ENCODE assay signal across 29 cellular contexts in the genomic region with DNA sequence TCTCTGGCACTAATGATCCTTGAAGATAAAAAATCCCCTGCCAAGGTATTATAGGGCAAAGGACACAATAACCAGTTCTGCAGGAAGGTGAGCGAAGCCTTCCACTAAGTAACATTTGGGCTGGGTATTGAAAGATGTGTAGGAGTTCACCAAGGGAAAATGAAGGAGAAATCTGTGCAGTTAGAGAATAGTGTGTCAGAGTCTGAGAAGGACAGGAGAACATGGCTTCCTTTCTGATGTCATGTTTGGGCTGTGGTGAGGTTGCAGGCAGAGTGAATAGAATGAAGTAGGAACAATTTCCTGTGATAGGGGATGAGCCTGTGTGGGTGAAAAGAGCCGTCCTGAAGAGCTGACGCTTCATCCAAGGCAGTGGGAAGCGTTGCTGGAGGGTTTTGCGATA. TPM values are rescaled to one million over a fixed set of nuclear protein-coding genes. Genes with fewer than 3 reads are reported as not detected.
DNase-seq lines count a peak whose midpoint lies in the region; ATAC-seq and TF ChIP-seq lines count a peak whose summit lies in the region.
"Had no signal": no experiment of that assay in that cellular context is flagged by ENCODE, and none has a peak within 500 bp of the region (broad histone marks: within the 10 kb centered on the region; RNA-seq: fewer than 3 reads in every experiment).

No MANE protein-coding gene starts in this region.

- H3K27me3 ChIP-seq in Karpas-422 (ENCODE audit: low read length), result no peaks in the 10 kb centered on the region
- H3K27me3 ChIP-seq in H7 (ENCODE audit: control insufficient read depth, insufficient read depth, low read length), result no peaks in the 10 kb centered on the region
- H3K27me3 ChIP-seq: cardiac muscle cell, left lung, stomach, transverse colon had no signal

- H3K9ac ChIP-seq in Karpas-422 (ENCODE audit: low read length), result no peak overlapping the region
- H3K9ac ChIP-seq: parathyroid adenoma had no signal

- peak overlapping the region; percentile 18 for H3K4me2 ChIP-seq in Karpas-422 (ENCODE audit: low read depth, low read length, poor library complexity, severe bottlenecking)

- no peak overlapping the region for H3K4me3 Mint-ChIP-seq in activated CD8-positive, alpha-beta memory T cell treated with anti-CD3 and anti-CD28 coated beads, Interleukin-2, amount 10 ng/mL, durations not matched to agents 7 days and 5 days
- H3K4me3 Mint-ChIP-seq in dendritic cell treated with granulocyte-macrophage colony-stimulating factor and Interleukin-4, amounts not matched to agents 40 ng/mL and 50 ng/mL, for 4 days, result no peak overlapping the region
- no peak overlapping the region for H3K4me3 Mint-ChIP-seq in stimulated activated naive CD8-positive, alpha-beta T cell treated with anti-CD3 and anti-CD28 coated beads, Interleukin-15, Interleukin-2, amounts not matched to agents 100 ng/mL and 50 ng/mL, for 24 hours
- no peak overlapping the region for H3K4me3 Mint-ChIP-seq in progenitor cell of endocrine pancreas (ENCODE audit: low read depth)
- H3K4me3 Mint-ChIP-seq: activated naive CD4-positive, alpha-beta T cell treated with anti-CD3 and anti-CD28 coated beads, Interleukin-2, amount 50 U/mL, for 24 hours; nephron had no signal

- H2AFZ ChIP-seq in Karpas-422 (ENCODE audit: low read length), result peak overlapping the region; percentile 77; the same call in 1 of the 2 replicates
- H2AFZ ChIP-seq: parathyroid adenoma had no signal

- H3K79me2 ChIP-seq in Karpas-422 (ENCODE audit: low read length), result no peaks in the 10 kb centered on the region
- H3K79me2 ChIP-seq: parathyroid adenoma had no signal

- no peaks in the 10 kb centered on the region for H3K36me3 ChIP-seq in Karpas-422 (ENCODE audit: insufficient read depth, low read length)
- H3K36me3 ChIP-seq in H7 (replicated peaks; ENCODE audit: control insufficient read depth, insufficient read depth, low read length), result no peaks in the 10 kb centered on the region
- H3K36me3 ChIP-seq: cardiac muscle cell, HAP-1, left lung, SJSA1, stomach, transverse colon had no signal

- CTCF ChIA-PET in activated CD8-positive, alpha-beta memory T cell treated with anti-CD3 and anti-CD28 coated beads, Interleukin-2, amount 10 ng/mL, durations not matched to agents 7 days and 5 days (lab: Charles Lee), result no interaction called here

- H3K9me3 Mint-ChIP-seq in activated CD8-positive, alpha-beta memory T cell treated with anti-CD3 and anti-CD28 coated beads, Interleukin-2, amount 10 ng/mL, durations not matched to agents 7 days and 5 days (ENCODE audit: low read depth), result no peaks in the 10 kb centered on the region
- no peaks in the 10 kb centered on the region for H3K9me3 Mint-ChIP-seq in dendritic cell treated with granulocyte-macrophage colony-stimulating factor and Interleukin-4, amounts not matched to agents 40 ng/mL and 50 ng/mL, for 4 days
- no peaks in the 10 kb centered on the region for H3K9me3 Mint-ChIP-seq in stimulated activated naive CD8-positive, alpha-beta T cell treated with anti-CD3 and anti-CD28 coated beads, Interleukin-15, Interleukin-2, amounts not matched to agents 100 ng/mL and 50 ng/mL, for 24 hours
- no peaks in the 10 kb centered on the region for H3K9me3 Mint-ChIP-seq in progenitor cell of endocrine pancreas (ENCODE audit: low read depth)
- H3K9me3 Mint-ChIP-seq: activated naive CD4-positive, alpha-beta T cell treated with anti-CD3 and anti-CD28 coated beads, Interleukin-2, amount 50 U/mL, for 24 hours; nephron had no signal

- H4K20me1 ChIP-seq in Karpas-422 (ENCODE audit: insufficient read depth, low read depth, low read length), result no peaks in the 10 kb centered on the region

- peaks cover 25% of the 10 kb centered on the region for H3K4me1 ChIP-seq in Karpas-422 (ENCODE audit: low read length)
- H3K4me1 ChIP-seq: HAP-1, parathyroid adenoma, SJSA1 had no signal

- H3K27ac ChIP-seq in Karpas-422 (ENCODE audit: low read length), result no peak overlapping the region
- H3K27ac ChIP-seq: cardiac muscle cell, parathyroid adenoma, SJSA1, stomach, transverse colon, VCaP had no signal

- no peaks in the 10 kb centered on the region for H3K9me3 ChIP-seq in Karpas-422 (ENCODE audit: low read length)
- H3K9me3 ChIP-seq: HAP-1, left lung, stomach, transverse colon had no signal

- no peak for TF ChIP-seq CTCF in progenitor cell of endocrine pancreas (IDR thresholded peaks at IDR 0.05; ENCODE audit: unreplicated experiment)

- peak; percentile 53 for ATAC-seq in activated CD8-positive, alpha-beta memory T cell treated with anti-CD3 and anti-CD28 coated beads, Interleukin-2, amount 10 ng/mL, durations not matched to agents 7 days and 5 days
- ATAC-seq: left lung, right cardiac atrium had no signal

- peak; percentile 58 for DNase-seq in activated CD8-positive, alpha-beta memory T cell treated with anti-CD3 and anti-CD28 coated beads, Interleukin-2, amount 10 ng/mL, durations not matched to agents 7 days and 5 days
- no peak for DNase-seq in activated CD8-positive, alpha-beta memory T cell treated with anti-CD3 and anti-CD28 coated beads, Interleukin-2, amount 50 U/mL, for 48 hours
- DNase-seq in Karpas-422, result no peak
- no peak for DNase-seq in H7
- no peak for DNase-seq in progenitor cell of endocrine pancreas (ENCODE audit: low spot score, unreplicated experiment)
- DNase-seq in medulla oblongata (ENCODE audit: extremely low spot score), result no peak
- DNase-seq: 8988T; aorta; GF-D8; hypothalamus; left lung; midbrain; NCI-H146; NCI-H524; right cardiac atrium; stimulated activated CD4-positive, alpha-beta T cell treated with anti-CD3 and anti-CD28 coated beads, Interleukin-12 subunit alpha, Interleukin-12 subunit beta, amount 100 ng/mL, for 4 hours; stimulated activated CD4-positive, alpha-beta T cell treated with anti-CD3 and anti-CD28 coated beads, Interleukin-4, amount 100 ng/mL, for 24 hours; stomach; transverse colon had no signal

- no peaks in the 10 kb centered on the region for H3K9me2 ChIP-seq in Karpas-422 (replicated peaks; ENCODE audit: insufficient read depth, low read length)

- peaks cover 13% of the 10 kb centered on the region for H3K4me1 Mint-ChIP-seq in activated CD8-positive, alpha-beta memory T cell treated with anti-CD3 and anti-CD28 coated beads, Interleukin-2, amount 10 ng/mL, durations not matched to agents 7 days and 5 days
- H3K4me1 Mint-ChIP-seq in dendritic cell treated with granulocyte-macrophage colony-stimulating factor and Interleukin-4, amounts not matched to agents 40 ng/mL and 50 ng/mL, for 4 days (ENCODE audit: low read depth), result peaks cover 45% of the 10 kb centered on the region
- H3K4me1 Mint-ChIP-seq in stimulated activated naive CD8-positive, alpha-beta T cell treated with anti-CD3 and anti-CD28 coated beads, Interleukin-15, Interleukin-2, amounts not matched to agents 100 ng/mL and 50 ng/mL, for 24 hours (ENCODE audit: low read depth), result peaks cover 13% of the 10 kb centered on the region
- no peaks in the 10 kb centered on the region for H3K4me1 Mint-ChIP-seq in progenitor cell of endocrine pancreas (ENCODE audit: low read depth)
- H3K4me1 Mint-ChIP-seq: nephron had no signal

- peaks cover 6% of the 10 kb centered on the region for H3K27me3 Mint-ChIP-seq in activated CD8-positive, alpha-beta memory T cell treated with anti-CD3 and anti-CD28 coated beads, Interleukin-2, amount 10 ng/mL, durations not matched to agents 7 days and 5 days
- no peaks in the 10 kb centered on the region for H3K27me3 Mint-ChIP-seq in dendritic cell treated with granulocyte-macrophage colony-stimulating factor and Interleukin-4, amounts not matched to agents 40 ng/mL and 50 ng/mL, for 4 days
- peaks cover 7% of the 10 kb centered on the region for H3K27me3 Mint-ChIP-seq in stimulated activated naive CD8-positive, alpha-beta T cell treated with anti-CD3 and anti-CD28 coated beads, Interleukin-15, Interleukin-2, amounts not matched to agents 100 ng/mL and 50 ng/mL, for 24 hours
- peaks cover 7% of the 10 kb centered on the region for H3K27me3 Mint-ChIP-seq in progenitor cell of endocrine pancreas

- intact Hi-C loops in dendritic cell treated with granulocyte-macrophage colony-stimulating factor and Interleukin-4, amounts not matched to agents 40 ng/mL and 50 ng/mL, for 4 days (cut with micrococcal nuclease), result no loop called here

- H3K4me3 ChIP-seq in Karpas-422 (ENCODE audit: low read length), result no peak overlapping the region
- H3K4me3 ChIP-seq in H7 (ENCODE audit: insufficient read depth, low read depth, low read length), result no peak overlapping the region
- H3K4me3 ChIP-seq: cardiac muscle cell, HAP-1, left lung, SJSA1, stomach, transverse colon had no signal

- peaks cover 9% of the 10 kb centered on the region for H3K36me3 Mint-ChIP-seq in activated CD8-positive, alpha-beta memory T cell treated with anti-CD3 and anti-CD28 coated beads, Interleukin-2, amount 10 ng/mL, durations not matched to agents 7 days and 5 days
- no peaks in the 10 kb centered on the region for H3K36me3 Mint-ChIP-seq in dendritic cell treated with granulocyte-macrophage colony-stimulating factor and Interleukin-4, amounts not matched to agents 40 ng/mL and 50 ng/mL, for 4 days (ENCODE audit: low read depth)
- H3K36me3 Mint-ChIP-seq in stimulated activated naive CD8-positive, alpha-beta T cell treated with anti-CD3 and anti-CD28 coated beads, Interleukin-15, Interleukin-2, amounts not matched to agents 100 ng/mL and 50 ng/mL, for 24 hours (ENCODE audit: low read depth), result no peaks in the 10 kb centered on the region
- H3K36me3 Mint-ChIP-seq in progenitor cell of endocrine pancreas (ENCODE audit: insufficient read depth), result no peaks in the 10 kb centered on the region
- H3K36me3 Mint-ChIP-seq: activated naive CD4-positive, alpha-beta T cell treated with anti-CD3 and anti-CD28 coated beads, Interleukin-2, amount 50 U/mL, for 24 hours had no signal

- H3K27ac Mint-ChIP-seq in activated CD8-positive, alpha-beta memory T cell treated with anti-CD3 and anti-CD28 coated beads, Interleukin-2, amount 10 ng/mL, durations not matched to agents 7 days and 5 days, result peak overlapping the region; percentile 68
- peak overlapping the region; percentile 7 for H3K27ac Mint-ChIP-seq in dendritic cell treated with granulocyte-macrophage colony-stimulating factor and Interleukin-4, amounts not matched to agents 40 ng/mL and 50 ng/mL, for 4 days
- H3K27ac Mint-ChIP-seq in stimulated activated naive CD8-positive, alpha-beta T cell treated with anti-CD3 and anti-CD28 coated beads, Interleukin-15, Interleukin-2, amounts not matched to agents 100 ng/mL and 50 ng/mL, for 24 hours, result peak overlapping the region; percentile 1
- no peak overlapping the region for H3K27ac Mint-ChIP-seq in progenitor cell of endocrine pancreas
- H3K27ac Mint-ChIP-seq: activated naive CD4-positive, alpha-beta T cell treated with anti-CD3 and anti-CD28 coated beads, Interleukin-2, amount 50 U/mL, for 24 hours; nephron had no signal

RNA-seq across cellular contexts. Expression of a gene that starts 24.1 kb away (rescaled TPM):
- total RNA-seq in activated CD8-positive, alpha-beta memory T cell treated with anti-CD3 and anti-CD28 coated beads, Interleukin-2, amount 10 ng/mL, durations not matched to agents 7 days and 5 days, result 100 to 1,000 TPM in 1 of 2 experiments, 10 to 100 TPM in 1; 68.7 to 103 TPM
- total RNA-seq in Karpas-422 (2014; rRNA removed; shearing (Covaris generic); ENCODE audit: low replicate concordance), result 66.2 and 96.5 TPM in 2 replicates
- total RNA-seq in H7 (2014; rRNA removed; shearing (Covaris generic)), result not detected in 2 replicates
- total RNA-seq in progenitor cell of endocrine pancreas, result not detected in 2 replicates

RNA-seq across cellular contexts. Expression of a gene that starts 34.4 kb away (rescaled TPM):
- not detected for total RNA-seq in activated CD8-positive, alpha-beta memory T cell treated with anti-CD3 and anti-CD28 coated beads, Interleukin-2, amount 10 ng/mL, durations not matched to agents 7 days and 5 days
- not detected in 2 replicates for total RNA-seq in Karpas-422 (2014; rRNA removed; shearing (Covaris generic); ENCODE audit: low replicate concordance)
- total RNA-seq in H7 (2014; rRNA removed; shearing (Covaris generic)), result 0.26 and 0.55 TPM in 2 replicates
- total RNA-seq in progenitor cell of endocrine pancreas, result 8.5 and 9.4 TPM in 2 replicates
- total RNA-seq: RPMI7951, SJSA1 had no signal

Comparison
In these comparisons a context has a peak if more than half of its experiments do, and no peak if none do; other contexts are left out.
1. RNA of a gene that starts 24.1 kb away (total RNA-seq): 68.7 to 103 TPM in activated CD8-positive, alpha-beta memory T cell treated with anti-CD3 and anti-CD28 coated beads, Interleukin-2, amount 10 ng/mL, durations not matched to agents 7 days and 5 days and 66.2 to 96.5 TPM in Karpas-422; not detected in progenitor cell of endocrine pancreas and not detected in H7; every median in the first group is over 10 times any median in the second.